18 cellular contexts compared by ENCODE assay signal in genomic region chr20:34531608-34532265, GRCh38. TPM values are rescaled to one million over a fixed set of nuclear protein-coding genes. Genes with fewer than 3 reads are reported as not detected.
A peak's percentile ranks its signal among the peaks of the same experiment; 100 is the strongest.
DNase-seq lines count a peak whose midpoint lies in the region; ATAC-seq and TF ChIP-seq lines count a peak whose summit lies in the region.
"Had no signal": no experiment of that assay in that cellular context is flagged by ENCODE, and none has a peak within 500 bp of the region (broad histone marks: within the 10 kb centered on the region; RNA-seq: fewer than 3 reads in every experiment).

No MANE protein-coding gene starts in this region.

- peaks cover 56% of the 10 kb centered on the region for H3K36me3 Mint-ChIP-seq in activated CD4-positive, alpha-beta memory T cell treated with anti-CD3 and anti-CD28 coated beads, Interleukin-2, amount 10 ng/mL, durations not matched to agents 7 days and 5 days (ENCODE audit: low read depth)
- peaks cover 22% of the 10 kb centered on the region for H3K36me3 Mint-ChIP-seq in activated CD4-positive, alpha-beta memory T cell treated with anti-CD3 and anti-CD28 coated beads for 36 hours
- H3K36me3 Mint-ChIP-seq in activated T-helper 17 cell treated with anti-CD3 and anti-CD28 coated beads, Interleukin-2, amount 50 U/mL, for 72 hours (ENCODE audit: low read depth), result peaks cover 76% of the 10 kb centered on the region
- peaks cover 34% of the 10 kb centered on the region for H3K36me3 Mint-ChIP-seq in mesothelial cell of epicardium
- peaks cover 0 to 85% (median 16%) of the 10 kb centered on the region in 3 donors for H3K36me3 Mint-ChIP-seq in CD8-positive, alpha-beta memory T cell

- peaks cover 2% of the 10 kb centered on the region for H3K4me1 Mint-ChIP-seq in activated CD4-positive, alpha-beta memory T cell treated with anti-CD3 and anti-CD28 coated beads, Interleukin-2, amount 10 ng/mL, durations not matched to agents 7 days and 5 days
- no peaks in the 10 kb centered on the region for H3K4me1 Mint-ChIP-seq in activated CD4-positive, alpha-beta memory T cell treated with anti-CD3 and anti-CD28 coated beads for 36 hours (ENCODE audit: low read depth)
- no peaks in the 10 kb centered on the region for H3K4me1 Mint-ChIP-seq in activated T-helper 17 cell treated with anti-CD3 and anti-CD28 coated beads, Interleukin-2, amount 50 U/mL, for 72 hours
- peaks cover 9% of the 10 kb centered on the region for H3K4me1 Mint-ChIP-seq in mesothelial cell of epicardium
- peaks cover 12 to 24% (median 17%) of the 10 kb centered on the region in 3 donors for H3K4me1 Mint-ChIP-seq in CD8-positive, alpha-beta memory T cell

- peaks cover 93% of the 10 kb centered on the region for H3K36me3 ChIP-seq in suprapubic skin
- H3K36me3 ChIP-seq in CD8-positive, alpha-beta memory T cell (ENCODE audit: insufficient read depth, low read length), result peaks cover 55% of the 10 kb centered on the region

- TF ChIP-seq CTCF in mesothelial cell of epicardium (IDR thresholded peaks at IDR 0.05; ENCODE audit: unreplicated experiment), result no peak
- no peak for TF ChIP-seq CTCF in suprapubic skin (IDR thresholded peaks at IDR 0.05)

- intact Hi-C loops in activated CD4-positive, alpha-beta memory T cell treated with anti-CD3 and anti-CD28 coated beads for 36 hours (cut with micrococcal nuclease), result loop anchor here (10.0 kb wide), 1 partner anchor 233 kb away; no protein-coding TSS in a partner anchor

- no peaks in the 10 kb centered on the region for H3K27me3 ChIP-seq in suprapubic skin
- H3K27me3 ChIP-seq in CD8-positive, alpha-beta memory T cell (ENCODE audit: insufficient read depth, low read length, poor library complexity, severe bottlenecking), result no peaks in the 10 kb centered on the region
- H3K27me3 ChIP-seq: brain microvascular endothelial cell had no signal

- H3K4me3 ChIP-seq in suprapubic skin, result no peak overlapping the region
- no peak overlapping the region for H3K4me3 ChIP-seq in CD8-positive, alpha-beta memory T cell (ENCODE audit: low read length)

- POLR2A ChIA-PET in activated CD4-positive, alpha-beta memory T cell treated with anti-CD3 and anti-CD28 coated beads, Interleukin-2, amount 10 ng/mL, durations not matched to agents 7 days and 5 days (lab: Charles Lee), result interaction anchor here (2.4 kb wide), 1 partner anchor 15 kb away, joined by 12 read pairs; the partner anchor contains the start of gene DYNLRB1
- POLR2A ChIA-PET in activated CD4-positive, alpha-beta memory T cell treated with anti-CD3 and anti-CD28 coated beads for 36 hours (lab: Charles Lee), result interaction anchor here (1.5 kb wide), 1 partner anchor 15 kb away, joined by 6 read pairs; the partner anchor contains the start of gene DYNLRB1
- POLR2A ChIA-PET in CD8-positive, alpha-beta memory T cell (lab: Charles Lee), result no interaction called here

- TF ChIP-seq POLR2A in suprapubic skin (IDR thresholded peaks at IDR 0.05), result no peak

- no peak for DNase-seq in activated CD4-positive, alpha-beta memory T cell treated with anti-CD3 and anti-CD28 coated beads, Interleukin-2, amount 10 ng/mL, durations not matched to agents 7 days and 5 days
- no peak for DNase-seq in activated CD4-positive, alpha-beta memory T cell treated with anti-CD3 and anti-CD28 coated beads for 36 hours
- DNase-seq in mesothelial cell of epicardium (ENCODE audit: low spot score in 2 of 2, unreplicated experiment in 2 of 2) (no peak), suprapubic skin (ENCODE audit: low spot score in 2 of 2) (peak; percentile 50 to 59), HUDEP-2 (lab: John Stamatoyannopoulos, UW; ENCODE audit: unreplicated experiment in 76 of 76) (no peak)
- DNase-seq in CD8-positive, alpha-beta memory T cell, result no peak
- DNase-seq: activated CD4-positive, CD25-positive, alpha-beta regulatory T cell; activated CD8-positive, alpha-beta memory T cell treated with anti-CD3 and anti-CD28 coated beads for 24 hours; brain microvascular endothelial cell; DND-41; Karpas-422; NCI-H187; NCI-H69; T-helper 9 cell had no signal

- H3K4me3 Mint-ChIP-seq in activated CD4-positive, alpha-beta memory T cell treated with anti-CD3 and anti-CD28 coated beads, Interleukin-2, amount 10 ng/mL, durations not matched to agents 7 days and 5 days, result no peak overlapping the region
- no peak overlapping the region for H3K4me3 Mint-ChIP-seq in activated CD4-positive, alpha-beta memory T cell treated with anti-CD3 and anti-CD28 coated beads for 36 hours
- no peak overlapping the region for H3K4me3 Mint-ChIP-seq in activated T-helper 17 cell treated with anti-CD3 and anti-CD28 coated beads, Interleukin-2, amount 50 U/mL, for 72 hours
- H3K4me3 Mint-ChIP-seq in mesothelial cell of epicardium, result no peak overlapping the region
- no peak overlapping the region for H3K4me3 Mint-ChIP-seq in CD8-positive, alpha-beta memory T cell
- H3K4me3 Mint-ChIP-seq: memory B cell had no signal

- 78% methylated on average over 8 of the region's 8 CpGs for WGBS in suprapubic skin

- no peak for TF ChIP-seq EP300 in suprapubic skin (IDR thresholded peaks at IDR 0.05)

- CTCF ChIA-PET in activated CD4-positive, alpha-beta memory T cell treated with anti-CD3 and anti-CD28 coated beads, Interleukin-2, amount 10 ng/mL, durations not matched to agents 7 days and 5 days (lab: Charles Lee), result interaction anchor here (0.8 to 4.3 kb wide), 4 partner anchors 8 to 238 kb away, joined by 4 to 17 read pairs (median 4); partner anchors contain the start of gene DYNLRB1
- CTCF ChIA-PET in activated CD4-positive, alpha-beta memory T cell treated with anti-CD3 and anti-CD28 coated beads for 36 hours (lab: Charles Lee), result interaction anchor here (0.9 to 2.7 kb wide), 6 partner anchors 9 to 238 kb away, joined by 3 to 17 read pairs (median 4); no protein-coding TSS in a partner anchor
- CTCF ChIA-PET in CD8-positive, alpha-beta memory T cell (lab: Charles Lee), result interaction anchor here (0.7 to 1.3 kb wide), 3 partner anchors 219 to 238 kb away, joined by 3 read pairs; no protein-coding TSS in a partner anchor

- peaks cover 35% of the 10 kb centered on the region for H3K4me1 ChIP-seq in suprapubic skin
- no peaks in the 10 kb centered on the region for H3K4me1 ChIP-seq in CD8-positive, alpha-beta memory T cell (ENCODE audit: insufficient read depth, low read length)

- no peaks in the 10 kb centered on the region for H3K27me3 Mint-ChIP-seq in activated CD4-positive, alpha-beta memory T cell treated with anti-CD3 and anti-CD28 coated beads, Interleukin-2, amount 10 ng/mL, durations not matched to agents 7 days and 5 days
- no peaks in the 10 kb centered on the region for H3K27me3 Mint-ChIP-seq in activated CD4-positive, alpha-beta memory T cell treated with anti-CD3 and anti-CD28 coated beads for 36 hours
- no peaks in the 10 kb centered on the region for H3K27me3 Mint-ChIP-seq in activated T-helper 17 cell treated with anti-CD3 and anti-CD28 coated beads, Interleukin-2, amount 50 U/mL, for 72 hours
- H3K27me3 Mint-ChIP-seq in mesothelial cell of epicardium (ENCODE audit: low read depth), result no peaks in the 10 kb centered on the region
- no peaks in the 10 kb centered on the region for H3K27me3 Mint-ChIP-seq in CD8-positive, alpha-beta memory T cell
- H3K27me3 Mint-ChIP-seq: memory B cell had no signal

- no peaks in the 10 kb centered on the region for H3K9me3 ChIP-seq in suprapubic skin
- H3K9me3 ChIP-seq in CD8-positive, alpha-beta memory T cell (ENCODE audit: low read length), result no peaks in the 10 kb centered on the region

- no peak for ATAC-seq in activated T-helper 17 cell treated with anti-CD3 and anti-CD28 coated beads, Interleukin-2, amount 50 U/mL, for 72 hours (replicated peaks)
- ATAC-seq in GM21576 (IDR thresholded peaks at IDR 0.05; ENCODE audit: unreplicated experiment), result no peak

- H3K27ac Mint-ChIP-seq in activated CD4-positive, alpha-beta memory T cell treated with anti-CD3 and anti-CD28 coated beads, Interleukin-2, amount 10 ng/mL, durations not matched to agents 7 days and 5 days, result peak overlapping the region; percentile 1
- H3K27ac Mint-ChIP-seq in activated CD4-positive, alpha-beta memory T cell treated with anti-CD3 and anti-CD28 coated beads for 36 hours, result no peak overlapping the region
- peak overlapping the region; percentile 11 for H3K27ac Mint-ChIP-seq in activated T-helper 17 cell treated with anti-CD3 and anti-CD28 coated beads, Interleukin-2, amount 50 U/mL, for 72 hours
- peak overlapping the region; percentile 65 for H3K27ac Mint-ChIP-seq in mesothelial cell of epicardium
- H3K27ac Mint-ChIP-seq in CD8-positive, alpha-beta memory T cell, result peak overlapping the region in 3 of 8 donors; percentile 24 to 71 (median 44)

- no peak overlapping the region for H3K27ac ChIP-seq in suprapubic skin
- H3K27ac ChIP-seq in CD8-positive, alpha-beta memory T cell (ENCODE audit: low read depth, low read length), result no peak overlapping the region
- H3K27ac ChIP-seq: 22Rv1, brain microvascular endothelial cell had no signal

- no peaks in the 10 kb centered on the region for H3K9me3 Mint-ChIP-seq in activated CD4-positive, alpha-beta memory T cell treated with anti-CD3 and anti-CD28 coated beads, Interleukin-2, amount 10 ng/mL, durations not matched to agents 7 days and 5 days
- no peaks in the 10 kb centered on the region for H3K9me3 Mint-ChIP-seq in activated CD4-positive, alpha-beta memory T cell treated with anti-CD3 and anti-CD28 coated beads for 36 hours
- H3K9me3 Mint-ChIP-seq in activated T-helper 17 cell treated with anti-CD3 and anti-CD28 coated beads, Interleukin-2, amount 50 U/mL, for 72 hours, result no peaks in the 10 kb centered on the region
- H3K9me3 Mint-ChIP-seq in mesothelial cell of epicardium, result no peaks in the 10 kb centered on the region
- no peaks in the 10 kb centered on the region for H3K9me3 Mint-ChIP-seq in CD8-positive, alpha-beta memory T cell
- H3K9me3 Mint-ChIP-seq: memory B cell had no signal

RNA-seq across cellular contexts. Expression of gene DYNLRB1, which starts 15.5 kb away (rescaled TPM):
- 100 to 1,000 TPM; 107 to 109 TPM for total RNA-seq in activated CD4-positive, alpha-beta memory T cell treated with anti-CD3 and anti-CD28 coated beads, Interleukin-2, amount 10 ng/mL, durations not matched to agents 7 days and 5 days
- total RNA-seq in activated CD4-positive, alpha-beta memory T cell treated with anti-CD3 and anti-CD28 coated beads for 36 hours, result 100 to 1,000 TPM; 101 to 108 TPM
- total RNA-seq in activated T-helper 17 cell treated with anti-CD3 and anti-CD28 coated beads, Interleukin-2, amount 50 U/mL, for 72 hours, result 10 to 100 TPM; 72.0 to 85.0 TPM
- 95.9 to 101 TPM (median 96.7 TPM) in 3 replicates for total RNA-seq in mesothelial cell of epicardium
- total RNA-seq in suprapubic skin, result 100 to 1,000 TPM; 143 to 270 (median 225) TPM
- total RNA-seq in CD8-positive, alpha-beta memory T cell, result 10 to 100 TPM; 81.1 to 81.2 TPM
- 315 TPM for polyA plus RNA-seq in CD8-positive, alpha-beta memory T cell

RNA-seq across cellular contexts. Expression of gene MAP1LC3A, which starts 26.8 kb away (rescaled TPM):
- 10 to 100 TPM in 1 of 2 experiments, 1 to 10 TPM in 1; 8.9 to 10.5 TPM for total RNA-seq in activated CD4-positive, alpha-beta memory T cell treated with anti-CD3 and anti-CD28 coated beads, Interleukin-2, amount 10 ng/mL, durations not matched to agents 7 days and 5 days
- total RNA-seq in activated CD4-positive, alpha-beta memory T cell treated with anti-CD3 and anti-CD28 coated beads for 36 hours, result 1 to 10 TPM; 4.6 to 5.6 TPM
- total RNA-seq in activated T-helper 17 cell treated with anti-CD3 and anti-CD28 coated beads, Interleukin-2, amount 50 U/mL, for 72 hours, result 1 to 10 TPM; 4.5 to 4.6 TPM
- 36.0 to 42.2 TPM (median 37.8 TPM) in 3 replicates for total RNA-seq in mesothelial cell of epicardium
- total RNA-seq in suprapubic skin, result 100 to 1,000 TPM in 2 of 4 donors, 10 to 100 TPM in 2; 42.6 to 111 (median 103) TPM
- 1 to 10 TPM; 1.5 to 1.7 TPM for total RNA-seq in CD8-positive, alpha-beta memory T cell
- polyA plus RNA-seq in CD8-positive, alpha-beta memory T cell, result 8.5 TPM

Comparison
In these comparisons a context has a peak if more than half of its experiments do, and no peak if none do; other contexts are left out.
1. DNase-seq: peak in suprapubic skin (2 of 2); none in activated CD4-positive, alpha-beta memory T cell treated with anti-CD3 and anti-CD28 coated beads, Interleukin-2, amount 10 ng/mL, durations not matched to agents 7 days and 5 days (single experiment), activated CD4-positive, alpha-beta memory T cell treated with anti-CD3 and anti-CD28 coated beads for 36 hours (single experiment), mesothelial cell of epicardium (0 of 2), CD8-positive, alpha-beta memory T cell (0 of 5) and HUDEP-2 (0 of 76).